ENCODE assay signal across 8 cellular contexts in genomic region chr2:142131016-142131714, GRCh38. TPM values are rescaled to one million over a fixed set of nuclear protein-coding genes. Genes with fewer than 3 reads are reported as not detected.
DNase-seq lines count a peak whose midpoint lies in the region; ATAC-seq and TF ChIP-seq lines count a peak whose summit lies in the region.

TSS of gene LRP1B (minus strand) at chr2:142131016. CDS start at chr2:142130729, 287 bp downstream.

- intact Hi-C loops in A673 (cut with micrococcal nuclease; ENCODE audit: unreplicated experiment) (loop anchor here (5.0 to 10.0 kb wide), 3 partner anchors 574 to 1266 kb away; no protein-coding TSS in a partner anchor), left ventricle myocardium superior (cut with micrococcal nuclease) (no loop called here), psoas muscle (cut with DNase I) (no loop called here)

- H3K9ac ChIP-seq in adipocyte (ENCODE audit: low read length): peak within 1 kb of the TSS; percentile 66

- peak within 1 kb of the TSS; percentile 73 for H3K4me3 ChIP-seq in A673 (ENCODE audit: low read depth, low read length, poor library complexity, severe bottlenecking)
- H3K4me3 ChIP-seq in adipocyte (ENCODE audit: low read length): peak within 1 kb of the TSS; percentile 82
- peak within 1 kb of the TSS; percentile 60 for H3K4me3 ChIP-seq in psoas muscle

- POLR2A ChIA-PET in A673 (lab: Charles Lee; ENCODE audit: low non-redundant PET): no interaction called here

- TF ChIP-seq CTCF in A673 (conservative IDR thresholded peaks at IDR 0.05; ENCODE audit: low read depth, low read length) (no peak), psoas muscle (IDR thresholded peaks at IDR 0.05) (no peak)

- CTCF ChIA-PET in A673 (lab: Charles Lee): no interaction called here

- DNase-seq in A673 (ENCODE audit: low spot score) (peak; percentile 86), HK-2 (ENCODE audit: unreplicated experiment) (peak; percentile 49), adipocyte (ENCODE audit: low read depth) (peak; percentile 56), left ventricle myocardium superior (no peak), psoas muscle (peak in 1 of 2 donors; percentile 46)
- DNase-seq in NK-92 treated with Interleukin-12 subunit alpha and Interleukin-12 subunit beta, amount 100 ng/mL, for 24 hours (lab: John Stamatoyannopoulos, UW): no peak

- H3K27me3 ChIP-seq in A673 (replicated peaks; ENCODE audit: insufficient read depth, low read depth, low read length, poor library complexity) (no peaks in the 10 kb centered on the region), adipocyte (replicated peaks; ENCODE audit: control insufficient read depth, insufficient read depth, low read length) (peaks cover 12% of the 10 kb centered on the region), psoas muscle (ENCODE audit: insufficient read depth in 3 of 3, low read length in 2 of 3) (peaks cover 0 to 22% (median 9%) of the 10 kb centered on the region in 3 donors)

- H3K36me3 ChIP-seq in A673 (ENCODE audit: insufficient read depth, low read length, poor library complexity, severe bottlenecking): no peaks in the 10 kb centered on the region
- no peaks in the 10 kb centered on the region for H3K36me3 ChIP-seq in adipocyte (ENCODE audit: control insufficient read depth, insufficient read depth, low read length, severe bottlenecking)
- H3K36me3 ChIP-seq in psoas muscle (ENCODE audit: insufficient read depth in 1 of 2, low read depth in 1 of 2): no peaks in the 10 kb centered on the region

- BruUV-seq in A673 (replicated peaks; lab: Mats Ljungman, UMichigan): no TSS peak

- peaks cover 25% of the 10 kb centered on the region for H3K4me1 ChIP-seq in A673 (ENCODE audit: insufficient read depth, low read length, poor library complexity, severe bottlenecking)
- peaks cover 18% of the 10 kb centered on the region for H3K4me1 ChIP-seq in adipocyte (ENCODE audit: control insufficient read depth, insufficient read depth, low read length)
- peaks cover 5% of the 10 kb centered on the region for H3K4me1 ChIP-seq in psoas muscle

- ATAC-seq in GM18511 (IDR thresholded peaks at IDR 0.05; ENCODE audit: unreplicated experiment) (peak; percentile 68), left ventricle myocardium superior (peak; percentile 42), psoas muscle (peak in 1 of 4 donors; percentile 54), HG02981 (IDR thresholded peaks at IDR 0.05; ENCODE audit: unreplicated experiment) (no peak)

- H3K9me3 ChIP-seq in A673 (ENCODE audit: low read depth, low read length, poor library complexity, severe bottlenecking) (no peaks in the 10 kb centered on the region), adipocyte (ENCODE audit: control insufficient read depth, low read length) (no peaks in the 10 kb centered on the region), psoas muscle (no peaks in the 10 kb centered on the region)

- 0 to 1% (median 1%) methylated on average over 21 of the region's 21 CpGs for WGBS in psoas muscle, 3 donors

- peak within 1 kb of the TSS; percentile 89 for H3K27ac ChIP-seq in A673 (ENCODE audit: low read depth, low read length, poor library complexity, severe bottlenecking)
- no peak within 1 kb of the TSS for H3K27ac ChIP-seq in psoas muscle

RNA-seq across cellular contexts. Expression of gene LRP1B, which starts in this region (rescaled TPM):
- total RNA-seq in A673 (2021) (9.9 and 11.0 TPM in 2 replicates), left ventricle myocardium superior (0.02 TPM), psoas muscle (1 to 10 TPM in 2 of 4 donors, under 1 TPM in 2; 0.78 to 3.3 (median 1.2) TPM)
- polyA plus RNA-seq in psoas muscle: 1 to 10 TPM in 1 of 3 donors, under 1 TPM in 2; 0.33 to 1.3 (median 0.57) TPM

Comparison
In these comparisons a context has a peak if more than half of its experiments do, and no peak if none do; other contexts are left out.
1. Peak in ATAC-seq in left ventricle myocardium superior; RNA of the gene not detected or under 1 TPM.
2. DNase-seq: peak in A673 (single experiment), HK-2 (single experiment) and adipocyte (single experiment); none in left ventricle myocardium superior (single experiment) and NK-92 treated with Interleukin-12 subunit alpha and Interleukin-12 subunit beta, amount 100 ng/mL, for 24 hours (single experiment).
3. Peak in every context shown above with its lines, with median percentiles within 50 percentile points of each other: H3K4me3 ChIP-seq.